In genomic region chr20:41001497-41001896, GRCh38 we compare ENCODE assay signal across 22 cellular contexts. TPM values are rescaled to one million over a fixed set of nuclear protein-coding genes. Genes with fewer than 3 reads are reported as not detected.
DNase-seq lines count a peak whose midpoint lies in the region; ATAC-seq and TF ChIP-seq lines count a peak whose summit lies in the region.
"Had no signal": no experiment of that assay in that cellular context is flagged by ENCODE, and none has a peak within 500 bp of the region (broad histone marks: within the 10 kb centered on the region; RNA-seq: fewer than 3 reads in every experiment).

No MANE protein-coding gene starts in this region.

- H3K36me3 ChIP-seq in CD8-positive, alpha-beta memory T cell (ENCODE audit: insufficient read depth, low read length), result no peaks in the 10 kb centered on the region
- H3K36me3 ChIP-seq: tibial nerve had no signal

- POLR2A ChIA-PET in CD8-positive, alpha-beta memory T cell (lab: Charles Lee), result no interaction called here

- H3K4me1 ChIP-seq in CD8-positive, alpha-beta memory T cell (ENCODE audit: insufficient read depth, low read length), result peaks cover 13% of the 10 kb centered on the region

- no peak overlapping the region for H3K27ac ChIP-seq in CD8-positive, alpha-beta memory T cell (ENCODE audit: low read depth, low read length)
- H3K27ac ChIP-seq: VCaP had no signal

- CTCF ChIA-PET in CD8-positive, alpha-beta memory T cell (lab: Charles Lee), result interaction anchor here (1.8 kb wide), 1 partner anchor 11 kb away, joined by 9 read pairs; no protein-coding TSS in a partner anchor

- no peaks in the 10 kb centered on the region for H3K9me3 ChIP-seq in CD8-positive, alpha-beta memory T cell (ENCODE audit: low read length)
- H3K9me3 ChIP-seq: tibial nerve had no signal

- peaks cover 10 to 18% (median 11%) of the 10 kb centered on the region in 3 donors for H3K4me1 Mint-ChIP-seq in CD8-positive, alpha-beta memory T cell
- peaks cover 7 to 11% of the 10 kb centered on the region in 2 donors for H3K4me1 Mint-ChIP-seq in natural killer cell

- no peak for ATAC-seq in natural killer cell
- ATAC-seq: activated T-helper 17 cell treated with anti-CD3 and anti-CD28 coated beads, Interleukin-2, amount 50 U/mL, for 72 hours; esophagus mucosa; stimulated activated naive CD8-positive, alpha-beta T cell treated with anti-CD3 and anti-CD28 coated beads, Interleukin-15, amount 100 ng/mL, for 72 hours; T-cell had no signal

- TF ChIP-seq CTCF in NB4 (IDR thresholded peaks at IDR 0.05; ENCODE audit: low read depth, low read length), result no peak
- TF ChIP-seq CTCF in natural killer cell (IDR thresholded peaks at IDR 0.05), result no peak

- no peak overlapping the region for H3K4me3 ChIP-seq in NB4 (ENCODE audit: low read depth, low read length)
- no peak overlapping the region for H3K4me3 ChIP-seq in CD8-positive, alpha-beta memory T cell (ENCODE audit: low read length)
- H3K4me3 ChIP-seq: tibial nerve had no signal

- H3K27ac Mint-ChIP-seq in CD8-positive, alpha-beta memory T cell, result peak overlapping the region in 2 of 8 donors; percentile 11 to 21
- no peak overlapping the region for H3K27ac Mint-ChIP-seq in natural killer cell
- H3K27ac Mint-ChIP-seq: activated naive CD8-positive, alpha-beta T cell; activated T-helper 17 cell treated with anti-CD3 and anti-CD28 coated beads, Interleukin-2, amount 50 U/mL, for 72 hours; T-cell had no signal

- intact Hi-C loops in natural killer cell (cut with micrococcal nuclease), result no loop called here

- no peaks in the 10 kb centered on the region for H3K27me3 Mint-ChIP-seq in CD8-positive, alpha-beta memory T cell
- H3K27me3 Mint-ChIP-seq in natural killer cell (ENCODE audit: low read depth in 2 of 2), result no peaks in the 10 kb centered on the region
- H3K27me3 Mint-ChIP-seq: activated naive CD8-positive, alpha-beta T cell; activated T-helper 17 cell treated with anti-CD3 and anti-CD28 coated beads, Interleukin-2, amount 50 U/mL, for 72 hours; stimulated activated naive CD8-positive, alpha-beta T cell treated with anti-CD3 and anti-CD28 coated beads, Interleukin-15, amount 100 ng/mL, for 72 hours; T-cell had no signal

- DNase-seq in HCEC 1CT, result peak; percentile 60
- DNase-seq in NB4 (ENCODE audit: low read depth), result peak; percentile 47
- DNase-seq in SKM-1 treated with dmso at 0.1 percent for 144 hours (lab: John Stamatoyannopoulos, UW; ENCODE audit: unreplicated experiment), result peak; percentile 70
- DNase-seq in fibroblast of the conjunctiva (ENCODE audit: low read depth), result peak; percentile 9
- DNase-seq in NCI-H1092 (lab: John Stamatoyannopoulos, UW), result no peak
- DNase-seq in CD8-positive, alpha-beta memory T cell, result no peak
- DNase-seq in T1000 (lab: John Stamatoyannopoulos, UW), result no peak
- no peak for DNase-seq in natural killer cell
- DNase-seq: DMS79; effector CD8-positive, alpha-beta T cell; NCI-H1694 treated with DMSO at 0.1 percent for 48 hours; NCI-H2171 treated with DMSO at 0.1 percent for 48 hours; NCI-H526 treated with DMSO at 0.1 percent for 48 hours; nucleus accumbens; SHP77; stimulated activated naive CD8-positive, alpha-beta T cell treated with anti-CD3 and anti-CD28 coated beads, Interleukin-15, amount 100 ng/mL, for 72 hours; T-cell had no signal

- H3K9me3 Mint-ChIP-seq in CD8-positive, alpha-beta memory T cell, result no peaks in the 10 kb centered on the region
- H3K9me3 Mint-ChIP-seq in natural killer cell, result no peaks in the 10 kb centered on the region
- H3K9me3 Mint-ChIP-seq: activated T-helper 17 cell treated with anti-CD3 and anti-CD28 coated beads, Interleukin-2, amount 50 U/mL, for 72 hours; stimulated activated naive CD8-positive, alpha-beta T cell treated with anti-CD3 and anti-CD28 coated beads, Interleukin-15, amount 100 ng/mL, for 72 hours; T-cell had no signal

- no peak overlapping the region for H3K4me3 Mint-ChIP-seq in CD8-positive, alpha-beta memory T cell
- H3K4me3 Mint-ChIP-seq in natural killer cell, result no peak overlapping the region
- H3K4me3 Mint-ChIP-seq: activated naive CD8-positive, alpha-beta T cell; stimulated activated naive CD8-positive, alpha-beta T cell treated with anti-CD3 and anti-CD28 coated beads, Interleukin-15, amount 100 ng/mL, for 72 hours; T-cell had no signal

- H3K36me3 Mint-ChIP-seq in CD8-positive, alpha-beta memory T cell, result no peaks in the 10 kb centered on the region
- H3K36me3 Mint-ChIP-seq in natural killer cell, result no peaks in the 10 kb centered on the region
- H3K36me3 Mint-ChIP-seq: activated naive CD8-positive, alpha-beta T cell; T-cell had no signal

- H3K27me3 ChIP-seq in CD8-positive, alpha-beta memory T cell (ENCODE audit: insufficient read depth, low read length, poor library complexity, severe bottlenecking), result no peaks in the 10 kb centered on the region
- H3K27me3 ChIP-seq: tibial nerve had no signal

- TF ChIP-seq POLR2A in NB4 (IDR thresholded peaks at IDR 0.05; ENCODE audit: extremely low read depth, insufficient read length), result no peak

RNA-seq across cellular contexts. Expression of gene TOP1, which starts 27.1 kb away (rescaled TPM):
- 100 to 1,000 TPM in 1 of 2 experiments, 10 to 100 TPM in 1; 98.5 to 103 TPM for total RNA-seq in CD8-positive, alpha-beta memory T cell
- 15.0 TPM for polyA plus RNA-seq in CD8-positive, alpha-beta memory T cell
- total RNA-seq in natural killer cell, result 10 to 100 TPM; 32.2 to 36.3 (median 36.3) TPM

Comparison
In these comparisons a context has a peak if more than half of its experiments do, and no peak if none do; other contexts are left out.
1. DNase-seq: peak in HCEC 1CT (single experiment), NB4 (single experiment), SKM-1 treated with dmso at 0.1 percent for 144 hours (single experiment) and fibroblast of the conjunctiva (single experiment); none in NCI-H1092 (single experiment), CD8-positive, alpha-beta memory T cell (0 of 5), T1000 (single experiment) and natural killer cell (single experiment).